Comparison of ENCODE assay signal across 8 cellular contexts in genomic region chr7:158508321-158508720, GRCh38.
A peak's percentile ranks its signal among the peaks of the same experiment; 100 is the strongest.
DNase-seq lines count a peak whose midpoint lies in the region; ATAC-seq, FAIRE-seq and TF ChIP-seq lines count a peak whose summit lies in the region.
"Not testable (repeated sequence)": the region's sequence is repeated elsewhere in the genome, so short reads cannot be mapped to it uniquely, and the experiment has no call there.

No MANE protein-coding gene starts in this region.

- H3K27me3 Mint-ChIP-seq in endodermal cell (ENCODE audit: insufficient read depth): not testable (repeated sequence)

- not testable (repeated sequence) for H3K4me3 Mint-ChIP-seq in endodermal cell

- FAIRE-seq in urothelium cell line (lab: Jason Lieb, UNC): not testable (repeated sequence)

- H3K27me3 ChIP-seq in endodermal cell (ENCODE audit: control insufficient read depth, insufficient read depth, low read length, poor library complexity, severe bottlenecking): not testable (repeated sequence)

- TF ChIP-seq CTCF in endodermal cell (conservative IDR thresholded peaks at IDR 0.05); mucosa of descending colon (IDR thresholded peaks at IDR 0.05): not testable (repeated sequence)

- intact Hi-C loops in mucosa of descending colon (cut with DNase I, micrococcal nuclease): not testable (repeated sequence)

- H3K9me3 Mint-ChIP-seq in endodermal cell: peaks cover 40% of the 10 kb centered on the region

- H3K36me3 ChIP-seq in endodermal cell (ENCODE audit: control insufficient read depth, insufficient read depth, low read length); mucosa of descending colon (ENCODE audit: low read depth): not testable (repeated sequence)

- H3K27ac Mint-ChIP-seq in endodermal cell: peak overlapping the region; percentile 65

- not testable (repeated sequence) for H3K9ac ChIP-seq in endodermal cell (ENCODE audit: extremely low read depth, low read length, poor library complexity, severe bottlenecking)

- not testable (repeated sequence) for H3K4me1 Mint-ChIP-seq in endodermal cell

- H3K4me1 ChIP-seq in endodermal cell (ENCODE audit: control insufficient read depth, insufficient read depth, low read length); mucosa of descending colon (ENCODE audit: low read depth): not testable (repeated sequence)

- peak; percentile 87 for DNase-seq in COR-L47 (lab: John Stamatoyannopoulos, UW)
- DNase-seq in HT-29 (ENCODE audit: low spot score): peak; percentile 79
- DNase-seq in NCI-H128 (lab: John Stamatoyannopoulos, UW; ENCODE audit: unreplicated experiment): peak; percentile 21
- peak; percentile 43 for DNase-seq in NCI-H526 treated with DMSO at 0.1 percent for 48 hours (lab: John Stamatoyannopoulos, UW)
- peak; percentile 13 for DNase-seq in SHP77 treated with DMSO at 0.1 percent for 48 hours (lab: John Stamatoyannopoulos, UW)
- not testable (repeated sequence) for DNase-seq in endodermal cell
- peak; percentile 87 to 90 (median 89) for DNase-seq in mucosa of descending colon
- peak; percentile 59 for DNase-seq in urothelium cell line (ENCODE audit: low spot score)

- WGBS in endodermal cell (ENCODE audit: insufficient coverage in 1 of 2, insufficient read length in 1 of 2), 2 experiments: 67 to 81% methylated on average over 2 to 5 of the region's 16 CpGs

- H3K9me3 ChIP-seq in endodermal cell (ENCODE audit: control insufficient read depth, low read length) (peaks cover 90% of the 10 kb centered on the region), mucosa of descending colon (peaks cover 23% of the 10 kb centered on the region)

- not testable (repeated sequence) for H3K36me3 Mint-ChIP-seq in endodermal cell (ENCODE audit: low read depth)

- ATAC-seq in mucosa of descending colon: peak; percentile 99

- H3K27ac ChIP-seq in endodermal cell (ENCODE audit: low read depth, low read length): not testable (repeated sequence)

- H3K4me3 ChIP-seq in endodermal cell (ENCODE audit: low read length); mucosa of descending colon: not testable (repeated sequence)
